18 cellular contexts compared by ENCODE assay signal in genomic region chrX:123876844-123877243, GRCh38. TPM values are rescaled to one million over a fixed set of nuclear protein-coding genes. Genes with fewer than 3 reads are reported as not detected.
DNase-seq lines count a peak whose midpoint lies in the region; ATAC-seq and TF ChIP-seq lines count a peak whose summit lies in the region.
"Had no signal": no experiment of that assay in that cellular context is flagged by ENCODE, and none has a peak within 500 bp of the region (broad histone marks: within the 10 kb centered on the region; RNA-seq: fewer than 3 reads in every experiment).

No MANE protein-coding gene starts in this region.

- TF ChIP-seq CTCF in HFFc6 (IDR thresholded peaks at IDR 0.05) (no peak), coronary artery (IDR thresholded peaks at IDR 0.05) (no peak)

- intact Hi-C loops in right cardiac atrium (cut with DNase I): no loop called here

- H3K9me3 ChIP-seq in T-helper 17 cell (ENCODE audit: control insufficient read depth, low read length, poor library complexity, severe bottlenecking) (no peaks in the 10 kb centered on the region), right cardiac atrium (ENCODE audit: control insufficient read depth, low read length) (no peaks in the 10 kb centered on the region)
- H3K9me3 ChIP-seq: A549, BE2C had no signal

- peak overlapping the region; percentile 18 for H3K4me3 Mint-ChIP-seq in stimulated activated naive CD8-positive, alpha-beta T cell treated with anti-CD3 and anti-CD28 coated beads, Interleukin-15, Interleukin-2, amounts not matched to agents 100 ng/mL and 50 ng/mL, for 24 hours
- H3K4me3 Mint-ChIP-seq in HFFc6: no peak overlapping the region
- no peak overlapping the region for H3K4me3 Mint-ChIP-seq in T-helper 17 cell
- H3K4me3 Mint-ChIP-seq in stimulated activated naive B cell treated with anti-CD40 and anti-IgM and Interleukin-4, amounts not matched to agents 10 μg/mL and 1 μg/mL and 100 μg/mL, for 72 hours: no peak overlapping the region
- H3K4me3 Mint-ChIP-seq: CD14-positive monocyte, GM23338, H9 had no signal

- no peak for DNase-seq in stimulated activated naive CD8-positive, alpha-beta T cell treated with anti-CD3 and anti-CD28 coated beads, Interleukin-15, Interleukin-2, amounts not matched to agents 100 U/mL and 50 U/mL, for 24 hours
- no peak for DNase-seq in HFFc6
- no peak for DNase-seq in T-helper 17 cell
- no peak for DNase-seq in stimulated activated naive B cell treated with anti-CD40 and anti-IgM and Interleukin-4, amounts not matched to agents 10 μg/mL and 1 μg/mL and 100 μg/mL, for 72 hours
- DNase-seq in right cardiac atrium: no peak
- no peak for DNase-seq in coronary artery (ENCODE audit: low spot score)
- no peak for DNase-seq in NK-92 (lab: John Stamatoyannopoulos, UW; ENCODE audit: unreplicated experiment)
- DNase-seq: BE2C; CD8-positive, alpha-beta T cell; COR-L47; DMS153; DMS79 treated with DMSO at 0.1 percent for 48 hours; GDM1; H9 had no signal

- H3K27me3 Mint-ChIP-seq in stimulated activated naive CD8-positive, alpha-beta T cell treated with anti-CD3 and anti-CD28 coated beads, Interleukin-15, Interleukin-2, amounts not matched to agents 100 ng/mL and 50 ng/mL, for 24 hours: no peaks in the 10 kb centered on the region
- H3K27me3 Mint-ChIP-seq in HFFc6 (ENCODE audit: insufficient read depth) (no peaks in the 10 kb centered on the region), T-helper 17 cell (no peaks in the 10 kb centered on the region)
- no peaks in the 10 kb centered on the region for H3K27me3 Mint-ChIP-seq in stimulated activated naive B cell treated with anti-CD40 and anti-IgM and Interleukin-4, amounts not matched to agents 10 μg/mL and 1 μg/mL and 100 μg/mL, for 72 hours

- H3K4me3 ChIP-seq in right cardiac atrium (ENCODE audit: low read length) (no peak overlapping the region), coronary artery (no peak overlapping the region)
- H3K4me3 ChIP-seq: A549, GM23338 had no signal

- ATAC-seq in stimulated activated naive CD8-positive, alpha-beta T cell treated with anti-CD3 and anti-CD28 coated beads, Interleukin-15, Interleukin-2, amounts not matched to agents 100 U/mL and 50 U/mL, for 24 hours: no peak
- ATAC-seq in T-helper 17 cell (no peak), right cardiac atrium (no peak)
- no peak for ATAC-seq in stimulated activated naive B cell treated with anti-CD40 and anti-IgM and Interleukin-4, amounts not matched to agents 10 μg/mL and 1 μg/mL and 100 μg/mL, for 72 hours (replicated peaks)
- ATAC-seq: A549; CD8-positive, alpha-beta T cell; GM23338 had no signal

- H3K9me3 Mint-ChIP-seq in stimulated activated naive CD8-positive, alpha-beta T cell treated with anti-CD3 and anti-CD28 coated beads, Interleukin-15, Interleukin-2, amounts not matched to agents 100 ng/mL and 50 ng/mL, for 24 hours: no peaks in the 10 kb centered on the region
- no peaks in the 10 kb centered on the region for H3K9me3 Mint-ChIP-seq in HFFc6
- H3K9me3 Mint-ChIP-seq in stimulated activated naive B cell treated with anti-CD40 and anti-IgM and Interleukin-4, amounts not matched to agents 10 μg/mL and 1 μg/mL and 100 μg/mL, for 72 hours: no peaks in the 10 kb centered on the region
- H3K9me3 Mint-ChIP-seq: CD8-positive, alpha-beta T cell; GM23338 had no signal

- H3K27ac ChIP-seq in right cardiac atrium (ENCODE audit: low read length) (no peak overlapping the region), coronary artery (no peak overlapping the region)
- H3K27ac ChIP-seq: A549 had no signal

- WGBS in right cardiac atrium: 91% methylated on average over 2 of the region's 2 CpGs

- H3K4me1 Mint-ChIP-seq in stimulated activated naive CD8-positive, alpha-beta T cell treated with anti-CD3 and anti-CD28 coated beads, Interleukin-15, Interleukin-2, amounts not matched to agents 100 ng/mL and 50 ng/mL, for 24 hours (ENCODE audit: low read depth): peaks cover 43% of the 10 kb centered on the region
- peaks cover 27% of the 10 kb centered on the region for H3K4me1 Mint-ChIP-seq in HFFc6 (ENCODE audit: low read depth)
- peaks cover 3% of the 10 kb centered on the region for H3K4me1 Mint-ChIP-seq in T-helper 17 cell
- peaks cover 9 to 21% of the 10 kb centered on the region in 2 donors for H3K4me1 Mint-ChIP-seq in stimulated activated naive B cell treated with anti-CD40 and anti-IgM and Interleukin-4, amounts not matched to agents 10 μg/mL and 1 μg/mL and 100 μg/mL, for 72 hours
- H3K4me1 Mint-ChIP-seq: GM23338, H9 had no signal

- H3K36me3 Mint-ChIP-seq in stimulated activated naive CD8-positive, alpha-beta T cell treated with anti-CD3 and anti-CD28 coated beads, Interleukin-15, Interleukin-2, amounts not matched to agents 100 ng/mL and 50 ng/mL, for 24 hours (ENCODE audit: low read depth): peaks cover 8% of the 10 kb centered on the region
- H3K36me3 Mint-ChIP-seq in HFFc6 (ENCODE audit: low read depth) (no peaks in the 10 kb centered on the region), T-helper 17 cell (ENCODE audit: low read depth) (no peaks in the 10 kb centered on the region)
- peaks cover 3 to 5% of the 10 kb centered on the region in 2 donors for H3K36me3 Mint-ChIP-seq in stimulated activated naive B cell treated with anti-CD40 and anti-IgM and Interleukin-4, amounts not matched to agents 10 μg/mL and 1 μg/mL and 100 μg/mL, for 72 hours

- no peak overlapping the region for H3K27ac Mint-ChIP-seq in stimulated activated naive CD8-positive, alpha-beta T cell treated with anti-CD3 and anti-CD28 coated beads, Interleukin-15, Interleukin-2, amounts not matched to agents 100 ng/mL and 50 ng/mL, for 24 hours
- H3K27ac Mint-ChIP-seq in HFFc6: peak overlapping the region; percentile 43; the same call in 1 of the 2 replicates
- peak overlapping the region; percentile 14 for H3K27ac Mint-ChIP-seq in T-helper 17 cell
- H3K27ac Mint-ChIP-seq in stimulated activated naive B cell treated with anti-CD40 and anti-IgM and Interleukin-4, amounts not matched to agents 10 μg/mL and 1 μg/mL and 100 μg/mL, for 72 hours: peak overlapping the region; percentile 20
- H3K27ac Mint-ChIP-seq: CD8-positive, alpha-beta T cell; GM23338; H9 had no signal

- H3K4me1 ChIP-seq in right cardiac atrium (ENCODE audit: control insufficient read depth, insufficient read depth, low read length): no peaks in the 10 kb centered on the region
- H3K4me1 ChIP-seq: BE2C had no signal

- no peaks in the 10 kb centered on the region for H3K27me3 ChIP-seq in right cardiac atrium (ENCODE audit: control insufficient read depth, insufficient read depth)
- H3K27me3 ChIP-seq: BE2C had no signal

RNA-seq across cellular contexts. Expression of gene XIAP, which starts 17.0 kb away (rescaled TPM):
- 10 to 100 TPM; 34.4 to 48.4 (median 38.8) TPM for total RNA-seq in HFFc6 (2021; fragmentation: NEBNext Ultra II Directional; extraction: Animal tissue kit (Norgen Biotek cat#: 25700))
- total RNA-seq in T-helper 17 cell (10 to 100 TPM; 24.7 to 27.3 TPM), right cardiac atrium (10 to 100 TPM; 30.2 to 37.7 (median 33.4) TPM)
- 12.7 TPM for polyA plus RNA-seq in right cardiac atrium
